Comparison of ENCODE assay signal across 1 cellular context in genomic region chrX:118345401-118346257, GRCh38.
TF ChIP-seq lines count a peak whose summit lies in the region.

TSS of gene WDR44 (plus strand) at chrX:118346106. CDS start at chrX:118346504, 398 bp downstream.

TF ChIP-seq in HepG2, 621 proteins besides CTCF, POLR2A, EP300 and RAD21 (continued from another document and continues in another):
- no peak for TF ChIP-seq SRF (IDR thresholded peaks at IDR 0.05; ENCODE audit: low read depth, low read length)
- TF ChIP-seq HMGXB4 (CRISPR knock-in tag; IDR thresholded peaks at IDR 0.05; ENCODE audit: borderline replicate concordance in 1 of 2, low read depth in 1 of 2) = no peak
- TF ChIP-seq ZNF615 (CRISPR knock-in tag; IDR thresholded peaks at IDR 0.05; ENCODE audit: borderline replicate concordance) = no peak
- TF ChIP-seq SRSF9 (IDR thresholded peaks at IDR 0.05; ENCODE audit: borderline replicate concordance, insufficient read depth, low read depth, low read length, poor library complexity, severe bottlenecking) = no peak
- TF ChIP-seq ZNF850 (CRISPR knock-in tag; conservative IDR thresholded peaks at IDR 0.05) = no peak
- TF ChIP-seq KDM5B (CRISPR knock-in tag; IDR thresholded peaks at IDR 0.05; ENCODE audit: borderline replicate concordance) = no peak
- no peak for TF ChIP-seq ZNF33B (CRISPR knock-in tag; IDR thresholded peaks at IDR 0.05)
- no peak for TF ChIP-seq GTF2F1 (IDR thresholded peaks at IDR 0.05; ENCODE audit: low read length)
- no peak for TF ChIP-seq SOX5 (CRISPR knock-in tag; IDR thresholded peaks at IDR 0.05; ENCODE audit: borderline replicate concordance)
- TF ChIP-seq ZNF350 (CRISPR knock-in tag; IDR thresholded peaks at IDR 0.05; ENCODE audit: borderline replicate concordance, low read depth) = no peak; the same call in 1 of the 2 replicates
- TF ChIP-seq ZNF891 (CRISPR knock-in tag; IDR thresholded peaks at IDR 0.05) = no peak; the same call in 1 of the 2 replicates
- no peak for TF ChIP-seq ZNF160 (CRISPR knock-in tag; IDR thresholded peaks at IDR 0.05)
- TF ChIP-seq REL (CRISPR knock-in tag; conservative IDR thresholded peaks at IDR 0.05) = no peak
- no peak for TF ChIP-seq ZNF292 (CRISPR knock-in tag; IDR thresholded peaks at IDR 0.05; ENCODE audit: borderline replicate concordance, low read depth)
- no peak for TF ChIP-seq ZNF121 (CRISPR knock-in tag; IDR thresholded peaks at IDR 0.05)
- no peak for TF ChIP-seq ZBTB33 (CRISPR knock-in tag; IDR thresholded peaks at IDR 0.05)
- TF ChIP-seq MAZ (IDR thresholded peaks at IDR 0.05; ENCODE audit: borderline replicate concordance, low read depth, low read length) = peak; percentile 65
- peak; percentile 41 for TF ChIP-seq MAZ (CRISPR knock-in tag; IDR thresholded peaks at IDR 0.05; ENCODE audit: low read depth)
- TF ChIP-seq ZNF430 (CRISPR knock-in tag; IDR thresholded peaks at IDR 0.05) = no peak
- no peak for TF ChIP-seq NFRKB (IDR thresholded peaks at IDR 0.05)
- TF ChIP-seq HHEX (CRISPR knock-in tag; IDR thresholded peaks at IDR 0.05) = no peak
- TF ChIP-seq ZNF20 (CRISPR knock-in tag; IDR thresholded peaks at IDR 0.05) = no peak
- no peak for TF ChIP-seq TERF1 (CRISPR knock-in tag; IDR thresholded peaks at IDR 0.05)
- TF ChIP-seq KDM2A (CRISPR knock-in tag; IDR thresholded peaks at IDR 0.05; ENCODE audit: borderline replicate concordance, low read depth) = no peak
- TF ChIP-seq POLR2AphosphoS5 (IDR thresholded peaks at IDR 0.05; ENCODE audit: low read depth, low read length) = peak; percentile 76
- TF ChIP-seq BHLHE40 (IDR thresholded peaks at IDR 0.05; ENCODE audit: low read length) = no peak
- TF ChIP-seq DMAP1 (CRISPR knock-in tag; IDR thresholded peaks at IDR 0.05) = peak; percentile 62; the same call in 1 of the 2 replicates
- no peak for TF ChIP-seq ZNF557 (CRISPR knock-in tag; IDR thresholded peaks at IDR 0.05)
- TF ChIP-seq ZMYM4 (CRISPR knock-in tag; IDR thresholded peaks at IDR 0.05) = peak; percentile 95
- TF ChIP-seq DMTF1 (CRISPR knock-in tag; IDR thresholded peaks at IDR 0.05) = no peak
- no peak for TF ChIP-seq HOXA9 (CRISPR knock-in tag; IDR thresholded peaks at IDR 0.05; ENCODE audit: borderline replicate concordance)
- no peak for TF ChIP-seq SP140L (CRISPR knock-in tag; IDR thresholded peaks at IDR 0.05; ENCODE audit: borderline replicate concordance)
- TF ChIP-seq BRD4 (CRISPR knock-in tag; IDR thresholded peaks at IDR 0.05) = no peak
- no peak for TF ChIP-seq NR1H2 (CRISPR knock-in tag; IDR thresholded peaks at IDR 0.05; ENCODE audit: borderline replicate concordance, low read depth)
- no peak for TF ChIP-seq ZNF343 (CRISPR knock-in tag; IDR thresholded peaks at IDR 0.05)
- no peak for TF ChIP-seq HES4 (CRISPR knock-in tag; IDR thresholded peaks at IDR 0.05; ENCODE audit: borderline replicate concordance)
- no peak for TF ChIP-seq NR2C2 (CRISPR knock-in tag; IDR thresholded peaks at IDR 0.05; ENCODE audit: borderline replicate concordance)
- TF ChIP-seq ZBTB49 (CRISPR knock-in tag; IDR thresholded peaks at IDR 0.05; ENCODE audit: borderline replicate concordance) = no peak
- no peak for TF ChIP-seq ZNF34 (CRISPR knock-in tag; IDR thresholded peaks at IDR 0.05; ENCODE audit: borderline replicate concordance)
- no peak for TF ChIP-seq RBAK (CRISPR knock-in tag; IDR thresholded peaks at IDR 0.05)
- no peak for TF ChIP-seq ZNF652 (CRISPR knock-in tag; IDR thresholded peaks at IDR 0.05; ENCODE audit: borderline replicate concordance, low read depth)
- TF ChIP-seq ZNF543 (CRISPR knock-in tag; IDR thresholded peaks at IDR 0.05) = no peak
- no peak for TF ChIP-seq ZNF124 (CRISPR knock-in tag; IDR thresholded peaks at IDR 0.05)
- no peak for TF ChIP-seq MTERF4 (CRISPR knock-in tag; IDR thresholded peaks at IDR 0.05)
- TF ChIP-seq FUBP1 (CRISPR knock-in tag; IDR thresholded peaks at IDR 0.05; ENCODE audit: borderline replicate concordance) = no peak
- no peak for TF ChIP-seq ZNF709 (CRISPR knock-in tag; IDR thresholded peaks at IDR 0.05)
- TF ChIP-seq KLF15 (CRISPR knock-in tag; IDR thresholded peaks at IDR 0.05; ENCODE audit: borderline replicate concordance) = no peak
- no peak for TF ChIP-seq KDM6A (CRISPR knock-in tag; IDR thresholded peaks at IDR 0.05; ENCODE audit: low read depth)
- TF ChIP-seq ZFY (CRISPR knock-in tag; IDR thresholded peaks at IDR 0.05) = no peak; the same call in 1 of the 2 replicates
- no peak for TF ChIP-seq BRCA1 (CRISPR knock-in tag; IDR thresholded peaks at IDR 0.05)
- TF ChIP-seq NR0B2 (CRISPR knock-in tag; IDR thresholded peaks at IDR 0.05) = no peak
- no peak for TF ChIP-seq ZNF562 (CRISPR knock-in tag; IDR thresholded peaks at IDR 0.05; ENCODE audit: borderline replicate concordance)
- TF ChIP-seq ZNF512 (CRISPR knock-in tag; IDR thresholded peaks at IDR 0.05) = no peak
